Comparison of ENCODE assay signal across 9 cellular contexts in the genomic region with DNA sequence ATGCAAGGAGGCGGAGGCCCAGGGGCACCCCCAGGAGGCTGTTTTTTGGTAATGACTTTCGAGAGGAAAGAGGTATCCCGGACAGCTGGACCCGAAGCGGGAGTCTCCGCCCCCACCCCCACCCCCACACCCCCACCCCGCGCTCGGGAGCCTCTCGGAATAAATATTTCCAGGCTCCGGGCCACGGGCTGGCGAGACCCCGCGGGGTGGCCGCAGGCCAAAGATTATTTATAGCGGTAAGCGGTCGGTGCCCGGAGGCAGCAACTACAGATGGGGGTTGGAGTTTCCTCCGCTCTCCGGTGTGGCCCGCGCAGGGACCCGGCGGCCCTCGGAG. TPM values are rescaled to one million over a fixed set of nuclear protein-coding genes. Genes with fewer than 3 reads are reported as not detected.
DNase-seq lines count a peak whose midpoint lies in the region; ATAC-seq and TF ChIP-seq lines count a peak whose summit lies in the region.
"Had no signal": no experiment of that assay in that cellular context is flagged by ENCODE, and none has a peak within 500 bp of the region (broad histone marks: within the 10 kb centered on the region; RNA-seq: fewer than 3 reads in every experiment).

No MANE protein-coding gene starts in this region.

- H3K9ac ChIP-seq in NT2/D1 (ENCODE audit: insufficient read length, low read depth) (peak overlapping the region; percentile 61), neural progenitor cell (no peak overlapping the region)

- H3K4me3 ChIP-seq in NT2/D1 (ENCODE audit: insufficient read length, low read depth) (peak overlapping the region; percentile 40), neural progenitor cell (peak overlapping the region; percentile 61)

- no peaks in the 10 kb centered on the region for H3K79me2 ChIP-seq in neural progenitor cell (ENCODE audit: low read depth)

- H3K27ac Mint-ChIP-seq in neural progenitor cell, result no peak overlapping the region

- H3K4me1 Mint-ChIP-seq in neural progenitor cell, result peaks cover 37% of the 10 kb centered on the region

- H3K36me3 Mint-ChIP-seq in neural progenitor cell, result no peaks in the 10 kb centered on the region

- H4K20me1 ChIP-seq in neural progenitor cell (ENCODE audit: low read depth), result peaks cover 37% of the 10 kb centered on the region

- H2AFZ ChIP-seq in neural progenitor cell (replicated peaks), result peak overlapping the region; percentile 74

- TF ChIP-seq CTCF in neural progenitor cell (IDR thresholded peaks at IDR 0.05) (no peak), foreskin keratinocyte (conservative IDR thresholded peaks at IDR 0.05) (no peak)

- H3K27me3 ChIP-seq in NT2/D1 (ENCODE audit: insufficient read depth, insufficient read length) (peaks cover 82% of the 10 kb centered on the region), neural progenitor cell (peaks cover 99% of the 10 kb centered on the region), foreskin keratinocyte (peaks cover 70% of the 10 kb centered on the region)

- ATAC-seq in Right ventricle myocardium superior (ENCODE audit: poor library complexity), result peak; percentile 71
- ATAC-seq in HG02610 (IDR thresholded peaks at IDR 0.05; ENCODE audit: unreplicated experiment), result no peak
- ATAC-seq in sciatic nerve, result no peak
- ATAC-seq in foreskin keratinocyte, result no peak

- H3K4me2 ChIP-seq in neural progenitor cell, result peak overlapping the region; percentile 81

- intact Hi-C loops in Right ventricle myocardium superior (cut with DNase I) (loop anchor here (10.0 kb wide), 1 partner anchor 530 kb away; no protein-coding TSS in a partner anchor), sciatic nerve (cut with DNase I) (no loop called here)

- peaks cover 28% of the 10 kb centered on the region for H3F3A ChIP-seq in neural progenitor cell (ENCODE audit: low read depth)

- H3K9me3 ChIP-seq in NT2/D1 (ENCODE audit: insufficient read depth, low read length) (peaks cover 6% of the 10 kb centered on the region; the same call in 1 of the 2 replicates), neural progenitor cell (ENCODE audit: low read depth) (no peaks in the 10 kb centered on the region)

- peaks cover 61% of the 10 kb centered on the region for H3K27me3 Mint-ChIP-seq in neural progenitor cell (ENCODE audit: insufficient read depth, low read depth)

- H3K27ac ChIP-seq in neural progenitor cell, result no peak overlapping the region
- H3K27ac ChIP-seq in foreskin keratinocyte, result no peak overlapping the region

- H3K4me1 ChIP-seq in NT2/D1 (ENCODE audit: insufficient read depth, insufficient read length) (peaks cover 6% of the 10 kb centered on the region), neural progenitor cell (peaks cover 44% of the 10 kb centered on the region), foreskin keratinocyte (peaks cover 5% of the 10 kb centered on the region)

- peak; percentile 6 for DNase-seq in AG20443 (ENCODE audit: low spot score)
- no peak for DNase-seq in NT2/D1 (ENCODE audit: low read depth, low spot score)
- peak; percentile 80 for DNase-seq in Right ventricle myocardium superior
- no peak for DNase-seq in neural progenitor cell (ENCODE audit: low spot score)
- no peak for DNase-seq in NCI-H226
- DNase-seq in sciatic nerve (ENCODE audit: low spot score), result no peak
- no peak for DNase-seq in foreskin keratinocyte
- DNase-seq: NCI-H345 had no signal

- H3K9me3 Mint-ChIP-seq in neural progenitor cell, result peaks cover 2% of the 10 kb centered on the region

- H3K4me3 Mint-ChIP-seq in neural progenitor cell, result peak overlapping the region; percentile 86

- H3K36me3 ChIP-seq in NT2/D1 (ENCODE audit: insufficient read depth, insufficient read length, low read length) (no peaks in the 10 kb centered on the region), neural progenitor cell (no peaks in the 10 kb centered on the region)

RNA-seq across cellular contexts. Expression of a gene that starts 3.3 kb away (rescaled TPM):
- 4.4 TPM for total RNA-seq in Right ventricle myocardium superior
- 0.21 and 1.2 TPM in 2 replicates for total RNA-seq in neural progenitor cell (ENCODE audit: low replicate concordance)
- 12.7 TPM for total RNA-seq in sciatic nerve
- 0.31 and 1.0 TPM in 2 replicates for total RNA-seq in foreskin keratinocyte
- 0.09 and 0.40 TPM in 2 replicates for polyA plus RNA-seq in foreskin keratinocyte

Comparison
In these comparisons a context has a peak if more than half of its experiments do, and no peak if none do; other contexts are left out.
1. DNase-seq: peak in AG20443 (single experiment) and Right ventricle myocardium superior (single experiment); none in NT2/D1 (single experiment), neural progenitor cell (single experiment), NCI-H226 (single experiment), sciatic nerve (single experiment) and foreskin keratinocyte (0 of 2).